ENCODE assay signal across 1 cellular context in the genomic region with DNA sequence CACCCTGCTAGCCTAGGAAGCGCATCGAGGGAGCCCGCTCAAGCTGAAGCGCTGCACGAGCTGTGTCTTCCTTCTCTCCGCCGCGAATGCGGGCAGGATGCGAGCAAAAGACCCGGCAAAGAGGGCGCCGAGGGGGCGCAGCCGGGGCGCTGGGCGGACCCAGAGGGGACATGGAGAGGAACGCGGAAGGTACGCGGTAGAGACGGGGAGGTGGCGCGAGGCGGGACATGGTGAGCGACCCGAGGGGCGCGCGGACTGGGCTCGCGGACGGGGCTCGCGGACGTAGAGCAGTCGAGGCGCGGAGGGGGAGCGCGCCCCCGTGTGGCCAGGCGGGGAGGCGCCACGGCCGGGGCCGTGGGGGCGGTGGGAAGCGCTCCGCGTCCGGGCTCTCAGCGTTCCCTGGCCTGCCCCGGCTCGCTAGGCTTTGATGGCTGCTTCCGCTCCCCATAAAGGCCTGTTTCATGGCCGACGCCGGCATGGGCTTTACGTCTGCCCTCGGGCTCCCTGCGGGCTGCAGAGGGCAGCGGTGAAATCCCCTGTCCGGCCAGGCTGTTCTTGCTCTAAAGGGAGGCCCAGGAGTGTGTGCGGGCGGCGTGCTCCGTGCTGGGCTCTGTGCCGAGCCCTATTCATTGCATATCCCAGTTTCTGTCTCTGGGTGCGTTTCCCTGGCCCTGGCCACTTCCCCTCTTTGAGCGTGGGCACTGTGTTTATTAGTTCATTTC.
TF ChIP-seq lines count a peak whose summit lies in the region.

No MANE protein-coding gene starts in this region.

TF ChIP-seq in HepG2, 621 proteins besides CTCF, POLR2A, EP300 and RAD21 (continued from another document):
- TF ChIP-seq ZNF232 (CRISPR knock-in tag; IDR thresholded peaks at IDR 0.05; ENCODE audit: borderline replicate concordance): peak; percentile 47; the same call in 1 of the 2 replicates
- TF ChIP-seq, protein P1, sequence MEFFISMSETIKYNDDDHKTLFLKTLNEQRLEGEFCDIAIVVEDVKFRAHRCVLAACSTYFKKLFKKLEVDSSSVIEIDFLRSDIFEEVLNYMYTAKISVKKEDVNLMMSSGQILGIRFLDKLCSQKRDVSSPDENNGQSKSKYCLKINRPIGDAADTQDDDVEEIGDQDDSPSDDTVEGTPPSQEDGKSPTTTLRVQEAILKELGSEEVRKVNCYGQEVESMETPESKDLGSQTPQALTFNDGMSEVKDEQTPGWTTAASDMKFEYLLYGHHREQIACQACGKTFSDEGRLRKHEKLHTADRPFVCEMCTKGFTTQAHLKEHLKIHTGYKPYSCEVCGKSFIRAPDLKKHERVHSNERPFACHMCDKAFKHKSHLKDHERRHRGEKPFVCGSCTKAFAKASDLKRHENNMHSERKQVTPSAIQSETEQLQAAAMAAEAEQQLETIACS (CRISPR knock-in tag; IDR thresholded peaks at IDR 0.05): peak; percentile 58; the same call in 1 of the 2 replicates
